ENCODE assay signal across 1 cellular context in the genomic region with DNA sequence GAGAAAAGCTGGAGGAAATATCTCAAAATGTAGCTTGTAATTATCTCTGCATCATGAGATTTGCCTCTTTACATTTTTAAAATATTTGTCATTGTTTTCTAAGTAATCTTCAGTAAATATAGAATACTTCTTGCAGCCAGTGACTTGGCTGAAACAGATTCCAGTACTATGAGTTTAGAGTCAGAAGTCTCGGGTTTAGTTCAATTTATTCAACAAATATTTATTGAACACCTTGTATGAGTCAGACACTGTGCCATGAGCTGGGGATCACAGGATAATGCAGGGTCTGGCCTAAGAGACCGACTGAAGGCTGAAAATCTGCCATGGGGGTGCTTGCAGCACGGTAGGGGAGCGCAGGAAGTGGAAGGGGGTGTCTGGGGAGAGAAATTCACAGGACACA.
TF ChIP-seq lines count a peak whose summit lies in the region.

No MANE protein-coding gene starts in this region.

TF ChIP-seq in H1, 55 proteins besides CTCF, POLR2A, EP300 and RAD21:
- TF ChIP-seq EZH2 (IDR thresholded peaks at IDR 0.05; ENCODE audit: low read depth, low read length, severe bottlenecking) (no peak), BACH1 (IDR thresholded peaks at IDR 0.05; ENCODE audit: low read length) (no peak), CBX8 (IDR thresholded peaks at IDR 0.05; ENCODE audit: borderline replicate concordance, low read depth, low read length) (no peak), SUZ12 (IDR thresholded peaks at IDR 0.05; ENCODE audit: low read length) (no peak), SRF (IDR thresholded peaks at IDR 0.05; ENCODE audit: low read depth, low read length) (no peak), KDM4A (IDR thresholded peaks at IDR 0.05; ENCODE audit: low read depth, low read length, severe bottlenecking) (no peak)
- TF ChIP-seq, protein P1, sequence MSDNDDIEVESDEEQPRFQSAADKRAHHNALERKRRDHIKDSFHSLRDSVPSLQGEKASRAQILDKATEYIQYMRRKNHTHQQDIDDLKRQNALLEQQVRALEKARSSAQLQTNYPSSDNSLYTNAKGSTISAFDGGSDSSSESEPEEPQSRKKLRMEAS (IDR thresholded peaks at IDR 0.05) = no peak
- TF ChIP-seq, protein P2, sequence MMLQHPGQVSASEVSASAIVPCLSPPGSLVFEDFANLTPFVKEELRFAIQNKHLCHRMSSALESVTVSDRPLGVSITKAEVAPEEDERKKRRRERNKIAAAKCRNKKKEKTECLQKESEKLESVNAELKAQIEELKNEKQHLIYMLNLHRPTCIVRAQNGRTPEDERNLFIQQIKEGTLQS (IDR thresholded peaks at IDR 0.05; ENCODE audit: insufficient read depth, low read depth, low read length) = no peak
TF ChIP-seq in H1: peak in this region for 0.
